8 cellular contexts compared by ENCODE assay signal in the genomic region with DNA sequence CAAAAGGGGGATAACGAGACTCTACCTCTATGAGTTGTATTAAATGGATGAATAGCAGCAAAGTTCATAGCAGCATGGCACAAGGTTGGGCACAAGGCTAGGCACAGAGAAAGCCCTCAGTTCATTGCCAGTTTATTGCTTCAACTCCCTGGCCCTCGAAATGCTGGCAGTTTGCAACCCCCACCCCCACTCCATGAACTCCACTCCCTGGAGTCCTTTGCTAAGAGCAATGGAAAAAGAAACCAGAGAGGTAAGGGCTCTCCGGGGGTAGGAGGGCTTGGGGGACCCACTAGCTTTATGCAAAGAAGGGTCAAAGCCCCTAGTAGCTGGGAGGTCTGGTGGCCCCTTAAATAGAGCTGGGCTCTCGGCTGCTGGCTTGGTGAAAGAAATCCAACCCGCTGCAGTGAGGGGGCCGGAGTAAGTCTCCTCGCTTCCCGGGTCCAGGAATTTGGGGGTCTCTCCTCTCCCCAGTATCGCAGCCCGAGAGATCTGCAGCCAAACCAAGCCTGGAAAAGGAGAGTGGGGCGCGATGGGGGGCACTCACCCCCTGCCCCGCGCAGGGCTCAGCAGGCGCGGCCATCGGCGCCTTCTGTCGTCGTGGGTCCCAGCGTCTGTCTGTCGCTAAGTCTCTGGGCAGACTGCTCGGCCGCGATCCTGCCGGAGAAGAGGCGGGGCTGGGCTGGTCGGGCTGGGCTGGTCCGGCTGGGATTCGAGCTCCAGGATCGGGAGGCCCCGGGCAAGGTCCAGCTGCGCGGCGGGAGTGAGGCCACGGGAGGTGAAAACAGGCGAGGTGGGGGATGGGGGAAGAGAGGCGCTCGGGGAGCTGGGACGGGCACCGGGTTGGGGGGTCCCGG. TPM values are rescaled to one million over a fixed set of nuclear protein-coding genes. Genes with fewer than 3 reads are reported as not detected.
A peak's percentile ranks its signal among the peaks of the same experiment; 100 is the strongest.
DNase-seq lines count a peak whose midpoint lies in the region; ATAC-seq, FAIRE-seq and TF ChIP-seq lines count a peak whose summit lies in the region.
"Not testable (repeated sequence)": the region's sequence is repeated elsewhere in the genome, so short reads cannot be mapped to it uniquely, and the experiment has no call there.

No MANE protein-coding gene starts in this region.

- not testable (repeated sequence) for H3K14ac ChIP-seq in IMR-90 (replicated peaks; ENCODE audit: low read depth, low read length)

- H3K23ac ChIP-seq in IMR-90 (ENCODE audit: low read depth, low read length): not testable (repeated sequence)

- not testable (repeated sequence) for H2BK120ac ChIP-seq in IMR-90 (ENCODE audit: low read depth, low read length)

- not testable (repeated sequence) for H3K9me1 ChIP-seq in IMR-90 (ENCODE audit: insufficient read depth, low read length)

- H3K4me1 ChIP-seq in A549; IMR-90 (ENCODE audit: control insufficient read depth, insufficient read depth, low read length); neural progenitor cell: not testable (repeated sequence)

- not testable (repeated sequence) for H2AFZ ChIP-seq in IMR-90 (replicated peaks; ENCODE audit: low read length, poor library complexity); neural progenitor cell (replicated peaks)

- not testable (repeated sequence) for TF ChIP-seq RAD21 in A549 (conservative IDR thresholded peaks at IDR 0.05 in 1 of 2, IDR thresholded peaks at IDR 0.05 in 1 of 2); IMR-90 (IDR thresholded peaks at IDR 0.05; ENCODE audit: low read length)

- POLR2A ChIA-PET in A549 (lab: Yijun Ruan, JAX); IMR-90 (lab: Charles Lee; ENCODE audit: unreplicated experiment): not testable (repeated sequence)

- H3K27me3 ChIP-seq in IMR-90 (ENCODE audit: control insufficient read depth, insufficient read depth, low read length); neural progenitor cell: not testable (repeated sequence)

- not testable (repeated sequence) for H3K9me3 Mint-ChIP-seq in activated T-cell treated with anti-CD3 and anti-CD28 coated beads, Interleukin-2, amount 50 U/mL, for 4 hours; neural progenitor cell; stimulated activated naive CD8-positive, alpha-beta T cell treated with anti-CD3 and anti-CD28 coated beads, Interleukin-15, amount 100 ng/mL, for 72 hours

- H3K27ac ChIP-seq in A549: peak overlapping the region in 1 of 2 experiments; percentile 69; a peak in 1 of 6 replicates
- H3K27ac ChIP-seq in IMR-90 (ENCODE audit: insufficient read depth, low read length); neural progenitor cell: not testable (repeated sequence)

- not testable (repeated sequence) for H4K5ac ChIP-seq in IMR-90 (ENCODE audit: low read depth, low read length)

- not testable (repeated sequence) for H3K36me3 Mint-ChIP-seq in activated T-cell treated with anti-CD3 and anti-CD28 coated beads, Interleukin-2, amount 50 U/mL, for 4 hours (ENCODE audit: insufficient read depth); neural progenitor cell

- not testable (repeated sequence) for H3K27me3 Mint-ChIP-seq in activated T-cell treated with anti-CD3 and anti-CD28 coated beads, Interleukin-2, amount 50 U/mL, for 4 hours (ENCODE audit: low read depth); neural progenitor cell (ENCODE audit: insufficient read depth, low read depth); stimulated activated naive CD8-positive, alpha-beta T cell treated with anti-CD3 and anti-CD28 coated beads, Interleukin-15, amount 100 ng/mL, for 72 hours

- CTCF ChIA-PET in A549 (lab: Yijun Ruan, JAX); IMR-90 (lab: Yijun Ruan, JAX): not testable (repeated sequence)

- H4K91ac ChIP-seq in IMR-90 (ENCODE audit: insufficient read depth, low read depth, low read length): not testable (repeated sequence)

- not testable (repeated sequence) for H3K9me3 ChIP-seq in A549; IMR-90 (ENCODE audit: control insufficient read depth, insufficient read depth, low read length); iPS-18c (ENCODE audit: control insufficient read depth, insufficient read depth, low read length); neural progenitor cell (ENCODE audit: low read depth)

- not testable (repeated sequence) for H2BK20ac ChIP-seq in IMR-90 (ENCODE audit: low read depth, low read length)

- not testable (repeated sequence) for TF ChIP-seq EP300 in A549 (IDR thresholded peaks at IDR 0.05)

- not testable (repeated sequence) for H3K4ac ChIP-seq in IMR-90 (ENCODE audit: low read depth, low read length)

- H2AK9ac ChIP-seq in IMR-90 (replicated peaks; ENCODE audit: low read depth, low read length, poor library complexity): not testable (repeated sequence)

- in situ Hi-C loops in IMR-90 (cut with MboI; ENCODE audit: low sequenced_read_pairs): not testable (repeated sequence)

- dilution Hi-C loops in IMR-90 (cut with HindIII; ENCODE audit: low sequenced_read_pairs, unreplicated experiment): not testable (repeated sequence)

- not testable (repeated sequence) for H3K4me3 Mint-ChIP-seq in activated T-cell treated with anti-CD3 and anti-CD28 coated beads, Interleukin-2, amount 50 U/mL, for 4 hours; neural progenitor cell; stimulated activated naive CD8-positive, alpha-beta T cell treated with anti-CD3 and anti-CD28 coated beads, Interleukin-15, amount 100 ng/mL, for 72 hours

- not testable (repeated sequence) for DNase-seq in A549 (ENCODE audit: low read depth in 1 of 2, low spot score in 1 of 2); IMR-90; activated T-cell treated with anti-CD3 and anti-CD28 coated beads, Interleukin-2, amount 50 U/mL, for 4 hours; choroid plexus epithelial cell (ENCODE audit: low read depth); Right ventricle myocardium inferior (ENCODE audit: missing footprints); neural progenitor cell (ENCODE audit: low spot score); stimulated activated naive CD8-positive, alpha-beta T cell treated with anti-CD3 and anti-CD28 coated beads, Interleukin-15, amount 100 ng/mL, for 72 hours

- BruUV-seq in IMR-90 (replicated peaks; lab: Mats Ljungman, UMichigan): not testable (repeated sequence)

- not testable (repeated sequence) for H3K79me2 ChIP-seq in neural progenitor cell (ENCODE audit: low read depth)

- ATAC-seq in A549 (peak; percentile 82 to 92), IMR-90 (ENCODE audit: low read depth) (peak; percentile 97), Right ventricle myocardium inferior (peak; percentile 71)
- peak; percentile 46 to 47 for ATAC-seq in activated T-cell treated with anti-CD3 and anti-CD28 coated beads, Interleukin-2, amount 50 U/mL, for 4 hours
- ATAC-seq in stimulated activated naive CD8-positive, alpha-beta T cell treated with anti-CD3 and anti-CD28 coated beads, Interleukin-15, amount 100 ng/mL, for 72 hours: peak; percentile 66

- TF ChIP-seq POLR2A in A549 (IDR thresholded peaks at IDR 0.05; ENCODE audit: low read length); IMR-90 (IDR thresholded peaks at IDR 0.05; ENCODE audit: low read depth, low read length): not testable (repeated sequence)

- not testable (repeated sequence) for H3K4me3 ChIP-seq in A549; IMR-90 (ENCODE audit: insufficient read depth, low read depth, low read length); neural progenitor cell
- H3K4me3 ChIP-seq in choroid plexus epithelial cell (ENCODE audit: low read depth, low read length) (peak overlapping the region; percentile 22), iPS-18c (ENCODE audit: insufficient read depth, low read depth, low read length) (peak overlapping the region; percentile 34; the same call in 1 of the 2 replicates)

- FAIRE-seq in A549 (lab: Jason Lieb, UNC): not testable (repeated sequence)

- not testable (repeated sequence) for H3K36me3 ChIP-seq in IMR-90 (ENCODE audit: control insufficient read depth, insufficient read depth, low read length); neural progenitor cell

- not testable (repeated sequence) for H3K27ac Mint-ChIP-seq in neural progenitor cell; stimulated activated naive CD8-positive, alpha-beta T cell treated with anti-CD3 and anti-CD28 coated beads, Interleukin-15, amount 100 ng/mL, for 72 hours

- H3K4me1 Mint-ChIP-seq in activated T-cell treated with anti-CD3 and anti-CD28 coated beads, Interleukin-2, amount 50 U/mL, for 4 hours (ENCODE audit: low read depth); neural progenitor cell; stimulated activated naive CD8-positive, alpha-beta T cell treated with anti-CD3 and anti-CD28 coated beads, Interleukin-15, amount 100 ng/mL, for 72 hours: not testable (repeated sequence)

- not testable (repeated sequence) for H2BK15ac ChIP-seq in IMR-90 (ENCODE audit: low read depth, low read length)

- 35% methylated on average over 3 of the region's 42 CpGs for WGBS in A549 (ENCODE audit: missing lambda C conversion rate)
- WGBS in IMR-90 (ENCODE audit: extremely low coverage in 2 of 2, insufficient read length in 1 of 2), 2 experiments: no CpG with 5 or more reads among the region's 42 CpGs

- H4K20me1 ChIP-seq in IMR-90 (ENCODE audit: insufficient read depth, low read length); neural progenitor cell (ENCODE audit: low read depth): not testable (repeated sequence)

- H3K4me2 ChIP-seq in A549: peak overlapping the region; percentile 48; the same call in 1 of the 3 replicates
- H3K4me2 ChIP-seq in IMR-90 (ENCODE audit: low read depth, low read length): not testable (repeated sequence)
- peak overlapping the region; percentile 58 for H3K4me2 ChIP-seq in neural progenitor cell

- not testable (repeated sequence) for H3F3A ChIP-seq in neural progenitor cell (ENCODE audit: low read depth)

- not testable (repeated sequence) for H3K79me1 ChIP-seq in IMR-90 (ENCODE audit: low read depth in 1 of 2, low read length in 2 of 2)

- H3K9ac ChIP-seq in IMR-90 (ENCODE audit: low read depth, low read length); neural progenitor cell: not testable (repeated sequence)

- not testable (repeated sequence) for H3K18ac ChIP-seq in IMR-90 (ENCODE audit: low read depth, low read length)

- intact Hi-C loops in IMR-90 (cut with micrococcal nuclease); Right ventricle myocardium inferior (cut with DNase I): not testable (repeated sequence)

- H2AK5ac ChIP-seq in IMR-90 (ENCODE audit: low read depth, low read length): not testable (repeated sequence)

- H4K8ac ChIP-seq in IMR-90 (ENCODE audit: low read depth in 2 of 2, low read length in 2 of 2): not testable (repeated sequence)

- H2BK5ac ChIP-seq in IMR-90 (ENCODE audit: low read depth, low read length, poor library complexity, severe bottlenecking): not testable (repeated sequence)

- H3K56ac ChIP-seq in IMR-90 (ENCODE audit: extremely low read depth, insufficient read depth, low read length): not testable (repeated sequence)

- not testable (repeated sequence) for TF ChIP-seq CTCF in A549 (IDR thresholded peaks at IDR 0.05); IMR-90 (conservative IDR thresholded peaks at IDR 0.05; ENCODE audit: low read depth, low read length); choroid plexus epithelial cell (conservative IDR thresholded peaks at IDR 0.05; ENCODE audit: low read depth, low read length); neural progenitor cell (IDR thresholded peaks at IDR 0.05)

RNA-seq across cellular contexts. Expression of gene NOMO1, which starts 9.2 kb away (rescaled TPM):
- polyA plus RNA-seq in A549 (2011; rRNA removed) (107 and 134 TPM in 2 replicates), A549 (2017; fragmentation: RNase III; extraction: RNeasy Plus Mini Kit Qiagen cat#74134 plus additional on column Dnase treatment) (84.3 to 90.4 TPM (median 88.5 TPM) in 3 replicates), IMR-90 (2012; rRNA removed) (95.1 and 99.2 TPM in 2 replicates)
- 68.4 and 80.8 TPM in 2 replicates for polyA plus RNA-seq in A549 (2012; cell fraction: cytosol; rRNA removed)
- 161 and 204 TPM in 2 replicates for polyA plus RNA-seq in A549 (2012; cell fraction: nucleus; rRNA removed)
- polyA minus RNA-seq in A549 (2011; rRNA and poly(A)+ RNA removed): 178 and 201 TPM in 2 replicates
- total RNA-seq in IMR-90 (2012; rRNA removed) (74.4 and 118 TPM in 2 replicates), Right ventricle myocardium inferior (128 TPM), neural progenitor cell (ENCODE audit: low replicate concordance) (61.1 and 85.1 TPM in 2 replicates)
- polyA plus RNA-seq in IMR-90 (2012; cell fraction: cytosol; rRNA removed): 64.8 and 138 TPM in 2 replicates
- 108 and 109 TPM in 2 replicates for polyA plus RNA-seq in IMR-90 (2012; cell fraction: nucleus; rRNA removed; ENCODE audit: low replicate concordance)
- total RNA-seq in activated T-cell treated with anti-CD3 and anti-CD28 coated beads, Interleukin-2, amount 50 U/mL, for 4 hours: 10 to 100 TPM; 83.3 to 92.3 (median 86.1) TPM

Comparison
In these comparisons a context has a peak if more than half of its experiments do, and no peak if none do; other contexts are left out.
1. ATAC-seq: peak in every context shown above with its lines; median percentile 97 in IMR-90; 87 in A549; 71 in Right ventricle myocardium inferior; 66 in stimulated activated naive CD8-positive, alpha-beta T cell treated with anti-CD3 and anti-CD28 coated beads, Interleukin-15, amount 100 ng/mL, for 72 hours; 46 in activated T-cell treated with anti-CD3 and anti-CD28 coated beads, Interleukin-2, amount 50 U/mL, for 4 hours.